Comparison of ENCODE assay signal across 8 cellular contexts in genomic region chr3:172061724-172062184, GRCh38. TPM values are rescaled to one million over a fixed set of nuclear protein-coding genes. Genes with fewer than 3 reads are reported as not detected.
DNase-seq lines count a peak whose midpoint lies in the region; ATAC-seq, FAIRE-seq and TF ChIP-seq lines count a peak whose summit lies in the region.

No MANE protein-coding gene starts in this region.

- H3K4me3 Mint-ChIP-seq in nephron, result no peak overlapping the region

- no peak overlapping the region for H2AFZ ChIP-seq in SK-N-SH (ENCODE audit: low read depth)

- no peaks in the 10 kb centered on the region for H3K9me3 Mint-ChIP-seq in nephron

- peaks cover 100% of the 10 kb centered on the region for H3K79me2 ChIP-seq in SK-N-SH (ENCODE audit: insufficient read depth)

- no peak for FAIRE-seq in bronchial epithelial cell (lab: Jason Lieb, UNC)

- TF ChIP-seq RAD21 in SK-N-SH (IDR thresholded peaks at IDR 0.05; ENCODE audit: low read length), result no peak

- POLR2A ChIA-PET in SK-N-SH (lab: Yijun Ruan, JAX), result no interaction called here

- H3F3A ChIP-seq in SK-N-SH (replicated peaks; ENCODE audit: insufficient read depth), result peaks cover 8% of the 10 kb centered on the region

- no peak overlapping the region for H3K4me3 ChIP-seq in bronchial epithelial cell (ENCODE audit: low read depth, low read length)
- H3K4me3 ChIP-seq in SK-N-SH (ENCODE audit: low read depth in 2 of 2, low read length in 1 of 2), result no peak overlapping the region

- H3K4me2 ChIP-seq in SK-N-SH, result no peak overlapping the region

- peak; percentile 71 for ATAC-seq in GM19468 (IDR thresholded peaks at IDR 0.05; ENCODE audit: extremely low read depth, unreplicated experiment)
- ATAC-seq in HG03469 (IDR thresholded peaks at IDR 0.05; ENCODE audit: unreplicated experiment), result peak; percentile 90

- H3K4me1 ChIP-seq in SK-N-SH (ENCODE audit: control insufficient read depth in 1 of 2, insufficient read depth in 2 of 2, low read depth in 1 of 2, low read length in 1 of 2), result peaks cover 27 to 32% of the 10 kb centered on the region in 2 experiments; a peak in 3 of 4 replicates

- H3K9me3 ChIP-seq in SK-N-SH, result no peaks in the 10 kb centered on the region

- H3K9ac ChIP-seq in SK-N-SH, result no peak overlapping the region

- CTCF ChIA-PET in SK-N-SH (lab: Yijun Ruan, JAX), result no interaction called here

- H3K36me3 Mint-ChIP-seq in nephron (ENCODE audit: low read depth), result peaks cover 29% of the 10 kb centered on the region

- H3K27ac Mint-ChIP-seq in nephron, result peak overlapping the region; percentile 43 to 80 (median 57)

- no peak for TF ChIP-seq EP300 in SK-N-SH (IDR thresholded peaks at IDR 0.05; ENCODE audit: borderline replicate concordance in 1 of 2, low read depth in 1 of 2, low read length in 1 of 2)

- 64% methylated on average over 4 of the region's 4 CpGs for WGBS in SK-N-SH (ENCODE audit: low lambda C conversion rate)

- TF ChIP-seq CTCF in bronchial epithelial cell (IDR thresholded peaks at IDR 0.05; ENCODE audit: insufficient read depth, low read length, severe bottlenecking) (no peak), nephron (IDR thresholded peaks at IDR 0.05; ENCODE audit: unreplicated experiment in 3 of 3) (no peak), SK-N-SH (IDR thresholded peaks at IDR 0.05) (no peak)

- H3K9me2 ChIP-seq in SK-N-SH, result no peaks in the 10 kb centered on the region

- peak; percentile 43 for DNase-seq in Ammon's horn (ENCODE audit: low spot score)
- peak; percentile 65 for DNase-seq in bronchial epithelial cell (ENCODE audit: low read depth)
- no peak for DNase-seq in SK-N-SH
- DNase-seq in activated CD4-positive, alpha-beta T cell treated with anti-CD3 and anti-CD28 coated beads, Interleukin-2, amount 50 U/mL, for 4 hours, result no peak
- DNase-seq in anterior cingulate cortex (lab: John Stamatoyannopoulos, UW), result no peak

- H3K27me3 ChIP-seq in bronchial epithelial cell (ENCODE audit: control insufficient read depth, insufficient read depth, low read length) (no peaks in the 10 kb centered on the region), SK-N-SH (ENCODE audit: insufficient read depth) (no peaks in the 10 kb centered on the region)

- peak overlapping the region in 1 of 2 experiments; percentile 24; a peak in 1 of 4 replicates for H3K27ac ChIP-seq in SK-N-SH (ENCODE audit: low read depth in 2 of 2, low read length in 1 of 2)

- peaks cover 63% of the 10 kb centered on the region for H3K4me1 Mint-ChIP-seq in nephron

- peaks cover 1% of the 10 kb centered on the region for H3K36me3 ChIP-seq in bronchial epithelial cell (ENCODE audit: control insufficient read depth, insufficient read depth, low read length)
- peaks cover 5 to 39% of the 10 kb centered on the region in 2 experiments for H3K36me3 ChIP-seq in SK-N-SH (replicated peaks in 1 of 2; ENCODE audit: control insufficient read depth in 1 of 2, insufficient read depth in 2 of 2, low read length in 1 of 2)

- H3K27me3 Mint-ChIP-seq in nephron (ENCODE audit: low read depth), result no peaks in the 10 kb centered on the region

- H4K20me1 ChIP-seq in SK-N-SH (ENCODE audit: insufficient read depth), result peaks cover 96% of the 10 kb centered on the region

TF ChIP-seq in SK-N-SH, 30 proteins besides CTCF, POLR2A, EP300 and RAD21:
- TF ChIP-seq GABPA (IDR thresholded peaks at IDR 0.05; ENCODE audit: low read depth) (no peak), NFIC (IDR thresholded peaks at IDR 0.05; ENCODE audit: borderline replicate concordance) (no peak), NRF1 (IDR thresholded peaks at IDR 0.05; ENCODE audit: low read depth, low read length) (no peak)
TF ChIP-seq in SK-N-SH: peak in this region for 0.

RNA-seq across cellular contexts. Expression of gene FNDC3B, which starts 22.4 kb away (rescaled TPM):
- 32.3 and 39.2 TPM in 2 replicates for total RNA-seq in bronchial epithelial cell
- polyA plus RNA-seq in SK-N-SH (2012; rRNA removed), result 10.4 TPM in 2 replicates
- 14.7 and 17.1 TPM in 2 replicates for polyA plus RNA-seq in SK-N-SH (2012; cell fraction: cytosol; rRNA removed)
- polyA plus RNA-seq in SK-N-SH (2012; cell fraction: nucleus; rRNA removed), result 12.5 and 21.9 TPM in 2 replicates

Comparison
In these comparisons a context has a peak if more than half of its experiments do, and no peak if none do; other contexts are left out.
1. DNase-seq: peak in Ammon's horn (single experiment) and bronchial epithelial cell (single experiment); none in SK-N-SH (single experiment), activated CD4-positive, alpha-beta T cell treated with anti-CD3 and anti-CD28 coated beads, Interleukin-2, amount 50 U/mL, for 4 hours (0 of 2) and anterior cingulate cortex (0 of 58).